1 cellular context compared by ENCODE assay signal in genomic region chr1:158117854-158118691, GRCh38.
TF ChIP-seq lines count a peak whose summit lies in the region.

No MANE protein-coding gene starts in this region.

TF ChIP-seq in GM23338, 12 proteins besides CTCF, POLR2A, EP300 and RAD21 (continued from another document):
- no peak for TF ChIP-seq ZNF462 (CRISPR knock-in tag; IDR thresholded peaks at IDR 0.05)
